In the genomic region with DNA sequence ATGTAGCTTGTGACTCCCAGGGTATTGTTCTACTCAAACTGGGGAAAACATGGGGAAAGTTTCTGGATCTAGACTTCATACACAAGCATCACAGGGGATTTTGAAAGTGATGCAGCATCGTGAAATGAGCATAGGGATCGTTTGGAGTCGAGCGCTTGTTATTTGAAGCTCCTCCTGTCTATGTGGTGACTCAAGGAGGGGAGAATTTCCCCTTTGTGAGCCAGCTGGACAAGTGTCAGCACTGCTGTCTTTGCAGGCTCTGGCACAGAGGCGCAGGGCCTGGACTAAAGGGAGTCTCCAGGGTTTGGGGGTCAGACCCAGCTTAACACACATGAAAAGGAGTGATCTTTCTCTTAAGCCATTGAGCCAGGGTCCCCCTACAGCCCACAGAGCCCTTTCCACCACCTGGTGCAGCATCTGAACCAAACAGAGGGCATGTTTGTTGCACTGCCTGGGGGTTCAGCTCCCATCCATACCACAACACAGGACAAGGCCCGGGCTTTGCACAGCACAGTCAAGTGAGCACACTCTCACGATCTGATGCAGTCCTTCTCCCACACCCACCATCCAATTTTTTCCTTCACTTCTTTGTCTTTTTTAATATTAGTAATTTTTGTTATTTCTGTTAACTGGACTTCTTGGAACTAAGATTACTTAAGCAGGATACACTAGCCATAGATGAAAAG, we compare ENCODE assay signal across 8 cellular contexts. TPM values are rescaled to one million over a fixed set of nuclear protein-coding genes. Genes with fewer than 3 reads are reported as not detected.
A peak's percentile ranks its signal among the peaks of the same experiment; 100 is the strongest.
DNase-seq lines count a peak whose midpoint lies in the region; ATAC-seq, FAIRE-seq and TF ChIP-seq lines count a peak whose summit lies in the region.

No MANE protein-coding gene starts in this region.

- H3K27ac ChIP-seq in aorta (ENCODE audit: low read depth in 1 of 2, low read length in 2 of 2), result no peak overlapping the region

- ATAC-seq in Right ventricle myocardium inferior (peak; percentile 91), mucosa of descending colon (peak; percentile 27), aorta (ENCODE audit: low FRiP score) (peak; percentile 88), HG03457 (IDR thresholded peaks at IDR 0.05; ENCODE audit: unreplicated experiment) (no peak), HG03565 (IDR thresholded peaks at IDR 0.05; ENCODE audit: unreplicated experiment) (no peak)

- H3K4me1 ChIP-seq in mucosa of descending colon (ENCODE audit: low read depth) (peaks cover 36% of the 10 kb centered on the region), aorta (ENCODE audit: control insufficient read depth in 1 of 2, insufficient read depth in 2 of 2, low read length in 2 of 2) (peaks cover 0 to 6% of the 10 kb centered on the region in 2 donors)

- intact Hi-C loops in Right ventricle myocardium inferior (cut with DNase I), result loop anchor here (2.0 kb wide), 1 partner anchor 15 kb away; no protein-coding TSS in a partner anchor
- intact Hi-C loops in cardiac septum (cut with DNase I), result no loop called here
- intact Hi-C loops in mucosa of descending colon (cut with DNase I, micrococcal nuclease), result no loop called here
- intact Hi-C loops in aorta (cut with DNase I), result no loop called here

- H3K36me3 ChIP-seq in mucosa of descending colon (ENCODE audit: low read depth) (no peaks in the 10 kb centered on the region), aorta (ENCODE audit: control insufficient read depth in 1 of 2, insufficient read depth in 2 of 2, low read length in 1 of 2) (no peaks in the 10 kb centered on the region)

- FAIRE-seq in GM19239 (lab: Jason Lieb, UNC), result no peak

- H3K27me3 ChIP-seq in aorta (ENCODE audit: control insufficient read depth in 1 of 2, insufficient read depth in 2 of 2, low read length in 1 of 2), result no peaks in the 10 kb centered on the region

- H3K9me3 ChIP-seq in mucosa of descending colon (no peaks in the 10 kb centered on the region), aorta (ENCODE audit: control insufficient read depth, low read length) (no peaks in the 10 kb centered on the region)

- WGBS in aorta, 2 donors, result 12% methylated on average over 7 of the region's 7 CpGs

- no peak overlapping the region for H3K4me3 ChIP-seq in choroid plexus epithelial cell (ENCODE audit: low read depth, low read length)
- H3K4me3 ChIP-seq in mucosa of descending colon, result no peak overlapping the region
- H3K4me3 ChIP-seq in aorta (ENCODE audit: low read length in 2 of 2), result no peak overlapping the region

- DNase-seq in Right ventricle myocardium inferior (ENCODE audit: missing footprints), result peak; percentile 87
- no peak for DNase-seq in cardiac septum (ENCODE audit: low spot score)
- peak; percentile 89 for DNase-seq in choroid plexus epithelial cell (ENCODE audit: low read depth)
- DNase-seq in mucosa of descending colon, result no peak
- DNase-seq in aorta, result peak; percentile 86
- DNase-seq in GM19239 (ENCODE audit: insufficient read length, low spot score), result no peak

- TF ChIP-seq CTCF in choroid plexus epithelial cell (conservative IDR thresholded peaks at IDR 0.05; ENCODE audit: low read depth, low read length) (no peak), mucosa of descending colon (IDR thresholded peaks at IDR 0.05) (no peak)

RNA-seq across cellular contexts. Expression of a gene that starts 50.9 kb away (rescaled TPM):
- 12.7 TPM for total RNA-seq in Right ventricle myocardium inferior
- total RNA-seq in cardiac septum, result 19.9 TPM
- total RNA-seq in mucosa of descending colon, result 100 to 1,000 TPM in 2 of 3 donors, 10 to 100 TPM in 1; 89.4 to 172 (median 143) TPM
- total RNA-seq in aorta, result 10 to 100 TPM; 26.8 to 36.1 TPM
- polyA plus RNA-seq in aorta, result 10 to 100 TPM; 12.9 to 13.1 TPM

Comparison
In these comparisons a context has a peak if more than half of its experiments do, and no peak if none do; other contexts are left out.
1. DNase-seq: peak in Right ventricle myocardium inferior (single experiment), choroid plexus epithelial cell (single experiment) and aorta (2 of 2); none in cardiac septum (single experiment), mucosa of descending colon (0 of 3) and GM19239 (single experiment).
2. ATAC-seq: peak in Right ventricle myocardium inferior (single experiment), mucosa of descending colon (single experiment) and aorta (single experiment); none in HG03457 (single experiment) and HG03565 (single experiment).